1 cellular context compared by ENCODE assay signal in the genomic region with DNA sequence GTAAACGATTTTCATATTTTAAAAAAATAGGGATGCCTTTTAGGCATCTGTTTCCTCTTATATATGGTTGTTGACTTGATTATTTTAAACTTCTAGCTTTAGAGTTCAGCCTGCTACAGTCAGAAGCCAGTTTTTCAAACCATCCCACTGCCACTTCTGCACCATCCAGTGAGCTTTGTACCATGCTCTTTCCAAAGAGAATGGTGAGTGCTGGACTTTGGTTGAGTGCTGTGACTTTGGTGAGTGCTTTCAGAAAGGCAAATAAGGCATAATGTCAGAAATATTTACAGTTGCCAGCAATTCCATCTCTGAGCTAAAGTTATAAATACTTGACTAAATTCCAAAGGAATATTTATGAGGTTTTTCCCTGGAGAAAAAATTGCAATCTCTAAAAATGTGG.
A peak's percentile ranks its signal among the peaks of the same experiment; 100 is the strongest.
TF ChIP-seq lines count a peak whose summit lies in the region.

No MANE protein-coding gene starts in this region.

TF ChIP-seq in HepG2, 621 proteins besides CTCF, POLR2A, EP300 and RAD21 (continued from another document):
- TF ChIP-seq, protein P1, sequence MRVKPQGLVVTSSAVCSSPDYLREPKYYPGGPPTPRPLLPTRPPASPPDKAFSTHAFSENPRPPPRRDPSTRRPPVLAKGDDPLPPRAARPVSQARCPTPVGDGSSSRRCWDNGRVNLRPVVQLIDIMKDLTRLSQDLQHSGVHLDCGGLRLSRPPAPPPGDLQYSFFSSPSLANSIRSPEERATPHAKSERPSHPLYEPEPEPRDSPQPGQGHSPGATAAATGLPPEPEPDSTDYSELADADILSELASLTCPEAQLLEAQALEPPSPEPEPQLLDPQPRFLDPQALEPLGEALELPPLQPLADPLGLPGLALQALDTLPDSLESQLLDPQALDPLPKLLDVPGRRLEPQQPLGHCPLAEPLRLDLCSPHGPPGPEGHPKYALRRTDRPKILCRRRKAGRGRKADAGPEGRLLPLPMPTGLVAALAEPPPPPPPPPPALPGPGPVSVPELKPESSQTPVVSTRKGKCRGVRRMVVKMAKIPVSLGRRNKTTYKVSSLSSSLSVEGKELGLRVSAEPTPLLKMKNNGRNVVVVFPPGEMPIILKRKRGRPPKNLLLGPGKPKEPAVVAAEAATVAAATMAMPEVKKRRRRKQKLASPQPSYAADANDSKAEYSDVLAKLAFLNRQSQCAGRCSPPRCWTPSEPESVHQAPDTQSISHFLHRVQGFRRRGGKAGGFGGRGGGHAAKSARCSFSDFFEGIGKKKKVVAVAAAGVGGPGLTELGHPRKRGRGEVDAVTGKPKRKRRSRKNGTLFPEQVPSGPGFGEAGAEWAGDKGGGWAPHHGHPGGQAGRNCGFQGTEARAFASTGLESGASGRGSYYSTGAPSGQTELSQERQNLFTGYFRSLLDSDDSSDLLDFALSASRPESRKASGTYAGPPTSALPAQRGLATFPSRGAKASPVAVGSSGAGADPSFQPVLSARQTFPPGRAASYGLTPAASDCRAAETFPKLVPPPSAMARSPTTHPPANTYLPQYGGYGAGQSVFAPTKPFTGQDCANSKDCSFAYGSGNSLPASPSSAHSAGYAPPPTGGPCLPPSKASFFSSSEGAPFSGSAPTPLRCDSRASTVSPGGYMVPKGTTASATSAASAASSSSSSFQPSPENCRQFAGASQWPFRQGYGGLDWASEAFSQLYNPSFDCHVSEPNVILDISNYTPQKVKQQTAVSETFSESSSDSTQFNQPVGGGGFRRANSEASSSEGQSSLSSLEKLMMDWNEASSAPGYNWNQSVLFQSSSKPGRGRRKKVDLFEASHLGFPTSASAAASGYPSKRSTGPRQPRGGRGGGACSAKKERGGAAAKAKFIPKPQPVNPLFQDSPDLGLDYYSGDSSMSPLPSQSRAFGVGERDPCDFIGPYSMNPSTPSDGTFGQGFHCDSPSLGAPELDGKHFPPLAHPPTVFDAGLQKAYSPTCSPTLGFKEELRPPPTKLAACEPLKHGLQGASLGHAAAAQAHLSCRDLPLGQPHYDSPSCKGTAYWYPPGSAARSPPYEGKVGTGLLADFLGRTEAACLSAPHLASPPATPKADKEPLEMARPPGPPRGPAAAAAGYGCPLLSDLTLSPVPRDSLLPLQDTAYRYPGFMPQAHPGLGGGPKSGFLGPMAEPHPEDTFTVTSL (CRISPR knock-in tag; IDR thresholded peaks at IDR 0.05; ENCODE audit: borderline replicate concordance): peak; percentile 65; the same call in 1 of the 2 replicates
- TF ChIP-seq, protein P2, sequence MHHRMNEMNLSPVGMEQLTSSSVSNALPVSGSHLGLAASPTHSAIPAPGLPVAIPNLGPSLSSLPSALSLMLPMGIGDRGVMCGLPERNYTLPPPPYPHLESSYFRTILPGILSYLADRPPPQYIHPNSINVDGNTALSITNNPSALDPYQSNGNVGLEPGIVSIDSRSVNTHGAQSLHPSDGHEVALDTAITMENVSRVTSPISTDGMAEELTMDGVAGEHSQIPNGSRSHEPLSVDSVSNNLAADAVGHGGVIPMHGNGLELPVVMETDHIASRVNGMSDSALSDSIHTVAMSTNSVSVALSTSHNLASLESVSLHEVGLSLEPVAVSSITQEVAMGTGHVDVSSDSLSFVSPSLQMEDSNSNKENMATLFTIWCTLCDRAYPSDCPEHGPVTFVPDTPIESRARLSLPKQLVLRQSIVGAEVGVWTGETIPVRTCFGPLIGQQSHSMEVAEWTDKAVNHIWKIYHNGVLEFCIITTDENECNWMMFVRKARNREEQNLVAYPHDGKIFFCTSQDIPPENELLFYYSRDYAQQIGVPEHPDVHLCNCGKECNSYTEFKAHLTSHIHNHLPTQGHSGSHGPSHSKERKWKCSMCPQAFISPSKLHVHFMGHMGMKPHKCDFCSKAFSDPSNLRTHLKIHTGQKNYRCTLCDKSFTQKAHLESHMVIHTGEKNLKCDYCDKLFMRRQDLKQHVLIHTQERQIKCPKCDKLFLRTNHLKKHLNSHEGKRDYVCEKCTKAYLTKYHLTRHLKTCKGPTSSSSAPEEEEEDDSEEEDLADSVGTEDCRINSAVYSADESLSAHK (CRISPR knock-in tag; IDR thresholded peaks at IDR 0.05; ENCODE audit: borderline replicate concordance): no peak
- no peak for TF ChIP-seq SRY (CRISPR knock-in tag; IDR thresholded peaks at IDR 0.05)
- TF ChIP-seq, protein P3, sequence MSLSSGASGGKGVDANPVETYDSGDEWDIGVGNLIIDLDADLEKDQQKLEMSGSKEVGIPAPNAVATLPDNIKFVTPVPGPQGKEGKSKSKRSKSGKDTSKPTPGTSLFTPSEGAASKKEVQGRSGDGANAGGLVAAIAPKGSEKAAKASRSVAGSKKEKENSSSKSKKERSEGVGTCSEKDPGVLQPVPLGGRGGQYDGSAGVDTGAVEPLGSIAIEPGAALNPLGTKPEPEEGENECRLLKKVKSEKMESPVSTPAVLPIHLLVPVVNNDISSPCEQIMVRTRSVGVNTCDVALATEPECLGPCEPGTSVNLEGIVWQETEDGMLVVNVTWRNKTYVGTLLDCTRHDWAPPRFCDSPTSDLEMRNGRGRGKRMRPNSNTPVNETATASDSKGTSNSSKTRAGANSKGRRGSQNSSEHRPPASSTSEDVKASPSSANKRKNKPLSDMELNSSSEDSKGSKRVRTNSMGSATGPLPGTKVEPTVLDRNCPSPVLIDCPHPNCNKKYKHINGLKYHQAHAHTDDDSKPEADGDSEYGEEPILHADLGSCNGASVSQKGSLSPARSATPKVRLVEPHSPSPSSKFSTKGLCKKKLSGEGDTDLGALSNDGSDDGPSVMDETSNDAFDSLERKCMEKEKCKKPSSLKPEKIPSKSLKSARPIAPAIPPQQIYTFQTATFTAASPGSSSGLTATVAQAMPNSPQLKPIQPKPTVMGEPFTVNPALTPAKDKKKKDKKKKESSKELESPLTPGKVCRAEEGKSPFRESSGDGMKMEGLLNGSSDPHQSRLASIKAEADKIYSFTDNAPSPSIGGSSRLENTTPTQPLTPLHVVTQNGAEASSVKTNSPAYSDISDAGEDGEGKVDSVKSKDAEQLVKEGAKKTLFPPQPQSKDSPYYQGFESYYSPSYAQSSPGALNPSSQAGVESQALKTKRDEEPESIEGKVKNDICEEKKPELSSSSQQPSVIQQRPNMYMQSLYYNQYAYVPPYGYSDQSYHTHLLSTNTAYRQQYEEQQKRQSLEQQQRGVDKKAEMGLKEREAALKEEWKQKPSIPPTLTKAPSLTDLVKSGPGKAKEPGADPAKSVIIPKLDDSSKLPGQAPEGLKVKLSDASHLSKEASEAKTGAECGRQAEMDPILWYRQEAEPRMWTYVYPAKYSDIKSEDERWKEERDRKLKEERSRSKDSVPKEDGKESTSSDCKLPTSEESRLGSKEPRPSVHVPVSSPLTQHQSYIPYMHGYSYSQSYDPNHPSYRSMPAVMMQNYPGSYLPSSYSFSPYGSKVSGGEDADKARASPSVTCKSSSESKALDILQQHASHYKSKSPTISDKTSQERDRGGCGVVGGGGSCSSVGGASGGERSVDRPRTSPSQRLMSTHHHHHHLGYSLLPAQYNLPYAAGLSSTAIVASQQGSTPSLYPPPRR (CRISPR knock-in tag; IDR thresholded peaks at IDR 0.05; ENCODE audit: borderline replicate concordance): no peak
- TF ChIP-seq ZNF850 (CRISPR knock-in tag; conservative IDR thresholded peaks at IDR 0.05): no peak
- TF ChIP-seq, protein P4, sequence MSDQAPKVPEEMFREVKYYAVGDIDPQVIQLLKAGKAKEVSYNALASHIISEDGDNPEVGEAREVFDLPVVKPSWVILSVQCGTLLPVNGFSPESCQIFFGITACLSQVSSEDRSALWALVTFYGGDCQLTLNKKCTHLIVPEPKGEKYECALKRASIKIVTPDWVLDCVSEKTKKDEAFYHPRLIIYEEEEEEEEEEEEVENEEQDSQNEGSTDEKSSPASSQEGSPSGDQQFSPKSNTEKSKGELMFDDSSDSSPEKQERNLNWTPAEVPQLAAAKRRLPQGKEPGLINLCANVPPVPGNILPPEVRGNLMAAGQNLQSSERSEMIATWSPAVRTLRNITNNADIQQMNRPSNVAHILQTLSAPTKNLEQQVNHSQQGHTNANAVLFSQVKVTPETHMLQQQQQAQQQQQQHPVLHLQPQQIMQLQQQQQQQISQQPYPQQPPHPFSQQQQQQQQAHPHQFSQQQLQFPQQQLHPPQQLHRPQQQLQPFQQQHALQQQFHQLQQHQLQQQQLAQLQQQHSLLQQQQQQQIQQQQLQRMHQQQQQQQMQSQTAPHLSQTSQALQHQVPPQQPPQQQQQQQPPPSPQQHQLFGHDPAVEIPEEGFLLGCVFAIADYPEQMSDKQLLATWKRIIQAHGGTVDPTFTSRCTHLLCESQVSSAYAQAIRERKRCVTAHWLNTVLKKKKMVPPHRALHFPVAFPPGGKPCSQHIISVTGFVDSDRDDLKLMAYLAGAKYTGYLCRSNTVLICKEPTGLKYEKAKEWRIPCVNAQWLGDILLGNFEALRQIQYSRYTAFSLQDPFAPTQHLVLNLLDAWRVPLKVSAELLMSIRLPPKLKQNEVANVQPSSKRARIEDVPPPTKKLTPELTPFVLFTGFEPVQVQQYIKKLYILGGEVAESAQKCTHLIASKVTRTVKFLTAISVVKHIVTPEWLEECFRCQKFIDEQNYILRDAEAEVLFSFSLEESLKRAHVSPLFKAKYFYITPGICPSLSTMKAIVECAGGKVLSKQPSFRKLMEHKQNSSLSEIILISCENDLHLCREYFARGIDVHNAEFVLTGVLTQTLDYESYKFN (CRISPR knock-in tag; conservative IDR thresholded peaks at IDR 0.05): peak; percentile 50
- TF ChIP-seq, protein P5, sequence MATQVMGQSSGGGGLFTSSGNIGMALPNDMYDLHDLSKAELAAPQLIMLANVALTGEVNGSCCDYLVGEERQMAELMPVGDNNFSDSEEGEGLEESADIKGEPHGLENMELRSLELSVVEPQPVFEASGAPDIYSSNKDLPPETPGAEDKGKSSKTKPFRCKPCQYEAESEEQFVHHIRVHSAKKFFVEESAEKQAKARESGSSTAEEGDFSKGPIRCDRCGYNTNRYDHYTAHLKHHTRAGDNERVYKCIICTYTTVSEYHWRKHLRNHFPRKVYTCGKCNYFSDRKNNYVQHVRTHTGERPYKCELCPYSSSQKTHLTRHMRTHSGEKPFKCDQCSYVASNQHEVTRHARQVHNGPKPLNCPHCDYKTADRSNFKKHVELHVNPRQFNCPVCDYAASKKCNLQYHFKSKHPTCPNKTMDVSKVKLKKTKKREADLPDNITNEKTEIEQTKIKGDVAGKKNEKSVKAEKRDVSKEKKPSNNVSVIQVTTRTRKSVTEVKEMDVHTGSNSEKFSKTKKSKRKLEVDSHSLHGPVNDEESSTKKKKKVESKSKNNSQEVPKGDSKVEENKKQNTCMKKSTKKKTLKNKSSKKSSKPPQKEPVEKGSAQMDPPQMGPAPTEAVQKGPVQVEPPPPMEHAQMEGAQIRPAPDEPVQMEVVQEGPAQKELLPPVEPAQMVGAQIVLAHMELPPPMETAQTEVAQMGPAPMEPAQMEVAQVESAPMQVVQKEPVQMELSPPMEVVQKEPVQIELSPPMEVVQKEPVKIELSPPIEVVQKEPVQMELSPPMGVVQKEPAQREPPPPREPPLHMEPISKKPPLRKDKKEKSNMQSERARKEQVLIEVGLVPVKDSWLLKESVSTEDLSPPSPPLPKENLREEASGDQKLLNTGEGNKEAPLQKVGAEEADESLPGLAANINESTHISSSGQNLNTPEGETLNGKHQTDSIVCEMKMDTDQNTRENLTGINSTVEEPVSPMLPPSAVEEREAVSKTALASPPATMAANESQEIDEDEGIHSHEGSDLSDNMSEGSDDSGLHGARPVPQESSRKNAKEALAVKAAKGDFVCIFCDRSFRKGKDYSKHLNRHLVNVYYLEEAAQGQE (IDR thresholded peaks at IDR 0.05; ENCODE audit: borderline replicate concordance in 1 of 2, low read depth in 1 of 2, low read length in 2 of 2): peak in 1 of 2 experiments; percentile 67; a peak in 2 of 4 replicates
- 0 out of 2 replicates have a peak, but pooled peaks have one; percentile 65 for TF ChIP-seq WIZ (CRISPR knock-in tag; IDR thresholded peaks at IDR 0.05)
- no peak for TF ChIP-seq ZNF563 (CRISPR knock-in tag; IDR thresholded peaks at IDR 0.05)
- TF ChIP-seq MIER2 (CRISPR knock-in tag; IDR thresholded peaks at IDR 0.05): peak; percentile 90
- 0 out of 2 replicates have a peak, but pooled peaks have one; percentile 30 for TF ChIP-seq KDM6A (CRISPR knock-in tag; IDR thresholded peaks at IDR 0.05; ENCODE audit: low read depth)
- peak; percentile 45 for TF ChIP-seq HNF4G (IDR thresholded peaks at IDR 0.05; ENCODE audit: borderline replicate concordance, low read depth, low read length)
- TF ChIP-seq HNF4G (CRISPR knock-in tag; IDR thresholded peaks at IDR 0.05; ENCODE audit: borderline replicate concordance, low read depth): no peak
- peak; percentile 74 for TF ChIP-seq ZNF644 (CRISPR knock-in tag; IDR thresholded peaks at IDR 0.05; ENCODE audit: low read depth)
- no peak for TF ChIP-seq ZNF441 (CRISPR knock-in tag; IDR thresholded peaks at IDR 0.05; ENCODE audit: borderline replicate concordance)
- TF ChIP-seq SALL1 (CRISPR knock-in tag; IDR thresholded peaks at IDR 0.05): peak; percentile 51; the same call in 1 of the 2 replicates
